Comparison of ENCODE assay signal across 9 cellular contexts in the genomic region with DNA sequence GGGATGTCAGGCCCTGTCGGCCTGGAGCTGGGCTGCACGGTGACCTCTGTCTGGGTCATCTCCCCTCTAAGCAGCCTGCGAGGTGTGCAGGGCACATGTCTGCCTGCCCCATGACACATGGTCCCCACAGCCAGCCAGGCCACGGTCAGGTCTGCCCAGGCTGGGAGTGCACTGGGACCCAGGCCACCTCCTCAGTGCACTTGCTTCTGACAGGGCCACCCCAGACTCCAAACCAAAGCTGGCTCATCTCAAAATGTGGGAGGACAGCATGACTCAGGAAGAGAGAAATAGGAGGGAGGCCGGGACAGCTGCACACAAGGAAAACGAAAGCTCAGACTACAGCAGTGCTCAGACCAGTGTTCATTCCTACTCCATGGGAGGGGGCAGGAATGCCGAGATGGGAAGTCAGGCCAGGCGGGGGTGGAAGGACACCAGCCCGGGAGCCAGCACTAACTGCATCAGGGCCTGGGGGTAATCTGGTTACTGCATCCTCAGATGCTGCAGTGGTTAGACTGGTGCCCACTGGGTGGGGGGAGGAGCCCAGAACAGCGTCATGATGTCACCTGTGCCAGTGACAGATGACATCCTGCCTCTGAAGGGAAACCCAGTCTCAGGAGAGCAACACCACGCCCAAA. TPM values are rescaled to one million over a fixed set of nuclear protein-coding genes. Genes with fewer than 3 reads are reported as not detected.
DNase-seq lines count a peak whose midpoint lies in the region; ATAC-seq, FAIRE-seq and TF ChIP-seq lines count a peak whose summit lies in the region.
"Had no signal": no experiment of that assay in that cellular context is flagged by ENCODE, and none has a peak within 500 bp of the region (broad histone marks: within the 10 kb centered on the region; RNA-seq: fewer than 3 reads in every experiment).

No MANE protein-coding gene starts in this region.

- intact Hi-C loops in A673 (cut with micrococcal nuclease; ENCODE audit: unreplicated experiment): no loop called here

- H3K9ac ChIP-seq in Karpas-422 (ENCODE audit: low read length): no peak overlapping the region

- peaks cover 3% of the 10 kb centered on the region for H3K9me3 Mint-ChIP-seq in memory B cell

- H4K20me1 ChIP-seq in Karpas-422 (ENCODE audit: insufficient read depth, low read depth, low read length): no peaks in the 10 kb centered on the region

- BruUV-seq in A673 (replicated peaks; lab: Mats Ljungman, UMichigan): no TSS peak

- no peaks in the 10 kb centered on the region for H3K79me2 ChIP-seq in Karpas-422 (ENCODE audit: low read length)

- no peak overlapping the region for H3K4me3 ChIP-seq in A673 (ENCODE audit: low read depth, low read length, poor library complexity, severe bottlenecking)
- no peak overlapping the region for H3K4me3 ChIP-seq in Karpas-422 (ENCODE audit: low read length)
- no peak overlapping the region for H3K4me3 ChIP-seq in bronchial epithelial cell (ENCODE audit: low read depth, low read length)

- ATAC-seq in memory B cell (ENCODE audit: low read depth) (peak; percentile 24), HG02610 (IDR thresholded peaks at IDR 0.05; ENCODE audit: unreplicated experiment) (no peak), HG02885 (IDR thresholded peaks at IDR 0.05; ENCODE audit: poor library complexity, unreplicated experiment) (no peak), HG02870 (IDR thresholded peaks at IDR 0.05; ENCODE audit: unreplicated experiment) (no peak)

- DNase-seq in A673 (ENCODE audit: low spot score) (peak; percentile 47), Karpas-422 (peak; percentile 52), bronchial epithelial cell (ENCODE audit: low read depth) (peak; percentile 14), memory B cell (ENCODE audit: low spot score in 2 of 2) (no peak), NCI-H345 treated with DMSO at 0.1 percent for 48 hours (lab: John Stamatoyannopoulos, UW; ENCODE audit: unreplicated experiment) (no peak)

- CTCF ChIA-PET in A673 (lab: Charles Lee): no interaction called here

- H3K36me3 ChIP-seq in A673 (ENCODE audit: insufficient read depth, low read length, poor library complexity, severe bottlenecking): peaks cover 29% of the 10 kb centered on the region
- 0 out of 2 replicates have a peak, but pooled peaks cover 3% of the 10 kb centered on the region for H3K36me3 ChIP-seq in Karpas-422 (ENCODE audit: insufficient read depth, low read length)
- H3K36me3 ChIP-seq in bronchial epithelial cell (ENCODE audit: control insufficient read depth, insufficient read depth, low read length): peaks cover 3% of the 10 kb centered on the region

- H3K9me3 ChIP-seq in A673 (ENCODE audit: low read depth, low read length, poor library complexity, severe bottlenecking) (peaks cover under 1% of the 10 kb centered on the region), Karpas-422 (ENCODE audit: low read length) (no peaks in the 10 kb centered on the region)

- H3K9me2 ChIP-seq in Karpas-422 (replicated peaks; ENCODE audit: insufficient read depth, low read length): no peaks in the 10 kb centered on the region

- H3K27ac ChIP-seq in A673 (ENCODE audit: low read depth, low read length, poor library complexity, severe bottlenecking) (no peak overlapping the region), Karpas-422 (ENCODE audit: low read length) (no peak overlapping the region)
- H3K27ac ChIP-seq: epithelial cell of prostate had no signal

- peaks cover 22% of the 10 kb centered on the region for H3K4me1 ChIP-seq in A673 (ENCODE audit: insufficient read depth, low read length, poor library complexity, severe bottlenecking)
- H3K4me1 ChIP-seq in Karpas-422 (ENCODE audit: low read length): no peaks in the 10 kb centered on the region; the same call in 1 of the 2 replicates

- H3K27ac Mint-ChIP-seq in memory B cell: no peak overlapping the region

- H3K27me3 ChIP-seq in A673 (replicated peaks; ENCODE audit: insufficient read depth, low read depth, low read length, poor library complexity) (peaks cover 14% of the 10 kb centered on the region), Karpas-422 (ENCODE audit: low read length) (no peaks in the 10 kb centered on the region), bronchial epithelial cell (ENCODE audit: control insufficient read depth, insufficient read depth, low read length) (peaks cover 12% of the 10 kb centered on the region)

- peaks cover 10% of the 10 kb centered on the region for H3K4me1 Mint-ChIP-seq in memory B cell

- no peak overlapping the region for H2AFZ ChIP-seq in Karpas-422 (ENCODE audit: low read length)

- POLR2A ChIA-PET in A673 (lab: Charles Lee; ENCODE audit: low non-redundant PET): no interaction called here

- no peak overlapping the region for H3K4me2 ChIP-seq in Karpas-422 (ENCODE audit: low read depth, low read length, poor library complexity, severe bottlenecking)

- no peak for FAIRE-seq in bronchial epithelial cell (lab: Jason Lieb, UNC)

- H3K4me3 Mint-ChIP-seq in memory B cell: no peak overlapping the region

- H3K36me3 Mint-ChIP-seq in memory B cell: peaks cover 12% of the 10 kb centered on the region

- peaks cover 5% of the 10 kb centered on the region for H3K27me3 Mint-ChIP-seq in memory B cell

- no peak for TF ChIP-seq CTCF in A673 (conservative IDR thresholded peaks at IDR 0.05; ENCODE audit: low read depth, low read length)
- TF ChIP-seq CTCF in bronchial epithelial cell (IDR thresholded peaks at IDR 0.05; ENCODE audit: insufficient read depth, low read length, severe bottlenecking): no peak

RNA-seq across cellular contexts. Expression of gene P2RX2, which starts 4.0 kb away (rescaled TPM):
- total RNA-seq in A673 (2021) (0.17 TPM in 1 of 2 replicates, not detected in the other), bronchial epithelial cell (not detected in 2 replicates)
- not detected in 2 replicates for total RNA-seq in Karpas-422 (2014; rRNA removed; shearing (Covaris generic); ENCODE audit: low replicate concordance)

RNA-seq across cellular contexts. Expression of gene LRCOL1, which starts 12.2 kb away (rescaled TPM):
- total RNA-seq in A673 (2021): not detected in 2 replicates
- not detected in 2 replicates for total RNA-seq in Karpas-422 (2014; rRNA removed; shearing (Covaris generic); ENCODE audit: low replicate concordance)
- total RNA-seq in bronchial epithelial cell: not detected in 2 replicates

Comparison
In these comparisons a context has a peak if more than half of its experiments do, and no peak if none do; other contexts are left out.
1. DNase-seq: peak in A673 (single experiment), Karpas-422 (single experiment) and bronchial epithelial cell (single experiment); none in memory B cell (0 of 2) and NCI-H345 treated with DMSO at 0.1 percent for 48 hours (single experiment).